In the genomic region with DNA sequence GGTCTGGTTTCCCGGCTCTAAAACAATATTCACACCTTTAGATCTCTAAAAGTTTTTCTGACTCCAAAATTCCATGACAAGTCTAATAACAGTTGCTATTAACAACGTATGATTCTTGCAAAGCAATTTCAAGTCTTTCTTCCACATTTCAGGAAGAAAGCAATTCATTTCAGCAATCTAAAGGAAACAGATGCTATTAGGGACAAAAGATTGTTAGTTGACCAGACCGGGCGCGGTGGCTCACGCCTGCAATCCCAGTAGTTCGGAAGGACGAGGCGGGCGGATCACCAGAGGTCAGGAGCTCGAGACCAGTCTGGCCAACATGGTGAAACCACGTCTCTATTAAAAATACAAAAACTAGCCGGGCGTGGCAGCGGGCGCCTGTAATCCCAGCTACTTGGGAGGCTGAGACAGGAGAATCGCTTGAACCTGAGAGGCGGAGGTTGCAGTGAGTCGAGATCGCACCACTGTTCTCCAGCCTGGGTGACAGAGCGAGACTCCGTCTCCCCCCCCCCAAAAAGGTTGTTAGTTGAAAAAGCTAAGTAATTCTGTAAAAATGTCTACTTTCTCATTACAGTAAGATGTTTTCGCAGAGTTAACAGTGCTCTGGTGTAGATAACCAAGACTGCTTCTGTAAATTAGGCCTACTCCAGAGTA, we compare ENCODE assay signal across 9 cellular contexts. TPM values are rescaled to one million over a fixed set of nuclear protein-coding genes. Genes with fewer than 3 reads are reported as not detected.
DNase-seq lines count a peak whose midpoint lies in the region; TF ChIP-seq lines count a peak whose summit lies in the region.
"Had no signal": no experiment of that assay in that cellular context is flagged by ENCODE, and none has a peak within 500 bp of the region (broad histone marks: within the 10 kb centered on the region; RNA-seq: fewer than 3 reads in every experiment).

No MANE protein-coding gene starts in this region.

- H3K27me3 Mint-ChIP-seq in activated naive CD8-positive, alpha-beta T cell treated with anti-CD3 and anti-CD28 coated beads for 36 hours, result no peaks in the 10 kb centered on the region

- intact Hi-C loops in spleen (cut with DNase I; ENCODE audit: low total_unique reads), result no loop called here

- H3K4me1 ChIP-seq in iPS-15b (ENCODE audit: control insufficient read depth, insufficient read depth, low read length) (peaks cover 26% of the 10 kb centered on the region), spleen (peaks cover 31 to 70% (median 55%) of the 10 kb centered on the region in 6 donors)

- H3K9ac ChIP-seq in iPS-15b (ENCODE audit: low read depth, low read length), result no peak overlapping the region

- H3K36me3 Mint-ChIP-seq in activated naive CD8-positive, alpha-beta T cell treated with anti-CD3 and anti-CD28 coated beads for 36 hours, result peaks cover 6% of the 10 kb centered on the region

- no peaks in the 10 kb centered on the region for H3K36me3 ChIP-seq in iPS-15b (ENCODE audit: control insufficient read depth, insufficient read depth, low read length)
- no peaks in the 10 kb centered on the region for H3K36me3 ChIP-seq in spleen

- WGBS in spleen, 5 donors, result 30 to 44% (median 39%) methylated on average over 23 of the region's 23 CpGs

- TF ChIP-seq CTCF in HL-60 (IDR thresholded peaks at IDR 0.05; ENCODE audit: insufficient read depth, low read length), result no peak
- TF ChIP-seq CTCF in spleen (IDR thresholded peaks at IDR 0.05 in 8 of 11, conservative IDR thresholded peaks at IDR 0.05 in 3 of 11), result no peak

- H3K9me3 Mint-ChIP-seq in activated naive CD8-positive, alpha-beta T cell treated with anti-CD3 and anti-CD28 coated beads for 36 hours, result no peaks in the 10 kb centered on the region

- peak overlapping the region; percentile 89 for H3K4me3 ChIP-seq in HL-60 (replicated peaks; ENCODE audit: insufficient read depth, low read length)
- peak overlapping the region; percentile 48 for H3K4me3 ChIP-seq in iPS-15b (ENCODE audit: low read depth, low read length)
- peak overlapping the region; percentile 66 to 96 (median 82) for H3K4me3 ChIP-seq in spleen

- H3K27ac Mint-ChIP-seq in activated naive CD8-positive, alpha-beta T cell treated with anti-CD3 and anti-CD28 coated beads for 36 hours, result peak overlapping the region; percentile 86

- H3K4me3 Mint-ChIP-seq in activated naive CD8-positive, alpha-beta T cell treated with anti-CD3 and anti-CD28 coated beads for 36 hours, result peak overlapping the region; percentile 89

- DNase-seq in HL-60 (ENCODE audit: low read depth in 1 of 2, low spot score in 1 of 2) (no peak), spleen (peak; percentile 87), NCI-H524 treated with DMSO at 0.1 percent for 48 hours (lab: John Stamatoyannopoulos, UW) (no peak), pons (ENCODE audit: low spot score) (no peak), NCI-H82 treated with DMSO at 0.1 percent for 48 hours (lab: John Stamatoyannopoulos, UW; ENCODE audit: unreplicated experiment) (no peak)
- DNase-seq in activated naive CD8-positive, alpha-beta T cell treated with anti-CD3 and anti-CD28 coated beads for 36 hours, result no peak
- DNase-seq in activated CD8-positive, alpha-beta memory T cell treated with anti-CD3 and anti-CD28 coated beads, Interleukin-2, amount 50 U/mL, for 48 hours, result no peak

- H3K4me1 Mint-ChIP-seq in activated naive CD8-positive, alpha-beta T cell treated with anti-CD3 and anti-CD28 coated beads for 36 hours, result peaks cover 56% of the 10 kb centered on the region

- H3K27me3 ChIP-seq in HL-60 (ENCODE audit: insufficient read depth, poor library complexity, severe bottlenecking) (no peaks in the 10 kb centered on the region), iPS-15b (ENCODE audit: control insufficient read depth, insufficient read depth, low read length) (no peaks in the 10 kb centered on the region), spleen (replicated peaks in 1 of 7) (no peaks in the 10 kb centered on the region)

- peak overlapping the region; percentile 52 for H3K27ac ChIP-seq in HL-60 (replicated peaks)
- H3K27ac ChIP-seq in spleen, result peak overlapping the region in 7 of 8 donors; percentile 95 to 98 (median 96)

- TF ChIP-seq POLR2A in spleen (IDR thresholded peaks at IDR 0.05), result no peak

- no peaks in the 10 kb centered on the region for H3K9me3 ChIP-seq in iPS-15b (ENCODE audit: control insufficient read depth, insufficient read depth, low read length)
- H3K9me3 ChIP-seq in spleen, result peaks cover 0 to under 1% (median 0%) of the 10 kb centered on the region in 8 donors

RNA-seq across cellular contexts. Expression of gene BTBD7, which starts 1.3 kb away (rescaled TPM):
- 10 to 100 TPM; 14.3 to 14.9 TPM for total RNA-seq in activated naive CD8-positive, alpha-beta T cell treated with anti-CD3 and anti-CD28 coated beads for 36 hours
- 10 to 100 TPM; 27.3 to 48.4 (median 33.5) TPM for total RNA-seq in spleen
- 1 to 10 TPM; 5.0 to 8.5 (median 5.8) TPM for polyA plus RNA-seq in spleen

RNA-seq across cellular contexts. Expression of gene COX8C, which starts 15.5 kb away (rescaled TPM):
- not detected for total RNA-seq in activated naive CD8-positive, alpha-beta T cell treated with anti-CD3 and anti-CD28 coated beads for 36 hours
- not detected for total RNA-seq in spleen
- polyA plus RNA-seq in spleen, result not detected
- total RNA-seq: M059J had no signal
